ENCODE assay signal across 21 cellular contexts in the genomic region with DNA sequence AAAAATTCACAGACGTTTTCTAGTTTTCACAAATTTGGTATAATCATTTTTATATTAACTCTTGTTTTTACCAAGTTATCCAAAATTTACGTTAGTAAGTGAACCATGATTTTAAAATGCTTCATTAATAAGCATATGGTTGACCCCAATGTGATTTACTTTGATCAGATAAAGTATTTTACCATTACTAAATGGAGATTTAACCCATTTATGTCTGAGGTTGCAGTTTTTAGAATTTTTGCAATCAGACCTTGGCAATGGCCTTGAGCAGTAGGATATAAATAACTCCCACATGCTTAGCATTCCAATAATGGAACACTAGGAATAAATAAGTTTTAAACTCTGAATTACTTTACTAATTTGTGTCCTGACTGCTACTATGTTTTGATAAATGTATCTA.
DNase-seq lines count a peak whose midpoint lies in the region; ATAC-seq, FAIRE-seq and TF ChIP-seq lines count a peak whose summit lies in the region.
"Had no signal": no experiment of that assay in that cellular context is flagged by ENCODE, and none has a peak within 500 bp of the region (broad histone marks: within the 10 kb centered on the region; RNA-seq: fewer than 3 reads in every experiment).

No MANE protein-coding gene starts in this region.

- H3K9me3 ChIP-seq in HepG2 (ENCODE audit: low read length) (no peaks in the 10 kb centered on the region), right lobe of liver (no peaks in the 10 kb centered on the region)
- H3K9me3 ChIP-seq: BE2C, HAP-1 had no signal

- H3K4me3 Mint-ChIP-seq in WTC11: no peak overlapping the region
- H3K4me3 Mint-ChIP-seq: CD4-positive, CD25-positive, alpha-beta regulatory T cell; CD8-positive, alpha-beta memory T cell; IgD-negative memory B cell had no signal

- TF ChIP-seq EP300 in HepG2 (IDR thresholded peaks at IDR 0.05; ENCODE audit: low read depth in 2 of 2, low read length in 2 of 2): no peak
- TF ChIP-seq EP300 in HepG2 (CRISPR knock-in tag; IDR thresholded peaks at IDR 0.05; ENCODE audit: borderline replicate concordance): no peak

- H3K9me3 Mint-ChIP-seq in WTC11: peaks cover 11% of the 10 kb centered on the region

- no peak for FAIRE-seq in HepG2 (lab: Jason Lieb, UNC)
- FAIRE-seq in islet of Langerhans (lab: Jason Lieb, UNC): peak; percentile 38
- FAIRE-seq: A204.1, GM12878 had no signal

- CTCF ChIA-PET in HepG2 (lab: Yijun Ruan, JAX; ENCODE audit: low intra/inter-chr PET ratio, low total read pairs): no interaction called here
- CTCF ChIA-PET in WTC11 (lab: Charles Lee): no interaction called here

- TF ChIP-seq CTCF in HepG2 (CRISPR knock-in tag; IDR thresholded peaks at IDR 0.05) (no peak), right lobe of liver (IDR thresholded peaks at IDR 0.05) (no peak), WTC11 (IDR thresholded peaks at IDR 0.05) (no peak)

- POLR2A ChIA-PET in HepG2 (lab: Yijun Ruan, JAX): no interaction called here
- POLR2A ChIA-PET in WTC11 (lab: Charles Lee): no interaction called here

- peaks cover 41% of the 10 kb centered on the region for H3K4me1 Mint-ChIP-seq in WTC11

- peaks cover 23% of the 10 kb centered on the region for H3K36me3 Mint-ChIP-seq in WTC11

- TF ChIP-seq POLR2A in HepG2 (IDR thresholded peaks at IDR 0.05; ENCODE audit: insufficient read depth in 1 of 2, low read depth in 2 of 2, low read length in 2 of 2) (no peak), right lobe of liver (IDR thresholded peaks at IDR 0.05) (no peak)

- no TSS peak for BruUV-seq in HepG2 (replicated peaks; lab: Mats Ljungman, UMichigan)

- H3K27ac Mint-ChIP-seq in WTC11: peak overlapping the region; percentile 76; the same call in 1 of the 2 replicates
- H3K27ac Mint-ChIP-seq: CD4-positive, CD25-positive, alpha-beta regulatory T cell; CD8-positive, alpha-beta memory T cell; IgD-negative memory B cell had no signal

- H4K20me1 ChIP-seq in HepG2 (ENCODE audit: insufficient read depth, low read length): no peaks in the 10 kb centered on the region

- H3K9ac ChIP-seq in HepG2 (ENCODE audit: insufficient read depth, low read depth, low read length): no peak overlapping the region

- H3K27me3 ChIP-seq in HepG2 (ENCODE audit: control insufficient read depth in 1 of 2, insufficient read depth in 2 of 2, low read length in 2 of 2) (no peaks in the 10 kb centered on the region), right lobe of liver (no peaks in the 10 kb centered on the region)
- H3K27me3 ChIP-seq: BE2C had no signal

- no peak for ATAC-seq in HepG2
- ATAC-seq in right lobe of liver: no peak
- no peak for ATAC-seq in WTC11
- ATAC-seq: GM12878 had no signal

- no peak overlapping the region for H3K4me3 ChIP-seq in HepG2 (replicated peaks in 1 of 3; ENCODE audit: insufficient read depth in 1 of 3, low read depth in 2 of 3, low read length in 3 of 3)
- H3K4me3 ChIP-seq in right lobe of liver: no peak overlapping the region
- H3K4me3 ChIP-seq: GM12878, HAP-1 had no signal

- no peak overlapping the region for H3K27ac ChIP-seq in HepG2 (ENCODE audit: extremely low read length, insufficient read depth, low read length)
- H3K27ac ChIP-seq in right lobe of liver: no peak overlapping the region

- H3K36me3 ChIP-seq in HepG2 (replicated peaks in 1 of 2; ENCODE audit: control insufficient read depth in 1 of 2, insufficient read depth in 2 of 2, low read length in 2 of 2): peaks cover 3 to 5% of the 10 kb centered on the region in 2 experiments; a peak in 4 of 5 replicates
- H3K36me3 ChIP-seq in right lobe of liver: peaks cover 0 to 3% (median 0%) of the 10 kb centered on the region in 4 donors
- H3K36me3 ChIP-seq: HAP-1 had no signal

- in situ Hi-C loops in HepG2 (cut with HindIII; ENCODE audit: extremely low pct_ligation_motif_present, low pct_unique_long_range_greater_than_20kb): no loop called here

- intact Hi-C loops in HepG2 (cut with micrococcal nuclease; ENCODE audit: unreplicated experiment): no loop called here
- intact Hi-C loops in right lobe of liver (cut with DNase I): no loop called here

- H3K27me3 Mint-ChIP-seq in WTC11 (ENCODE audit: low read depth): no peaks in the 10 kb centered on the region
- H3K27me3 Mint-ChIP-seq: CD4-positive, CD25-positive, alpha-beta regulatory T cell; CD8-positive, alpha-beta memory T cell; IgD-negative memory B cell had no signal

- no peak overlapping the region for H3K4me2 ChIP-seq in HepG2 (ENCODE audit: low read depth, low read length)

- peaks cover 7% of the 10 kb centered on the region; the same call in 1 of the 2 replicates for H3K4me1 ChIP-seq in HepG2 (ENCODE audit: insufficient read depth, low read length)
- no peaks in the 10 kb centered on the region for H3K4me1 ChIP-seq in right lobe of liver
- H3K4me1 ChIP-seq: BE2C had no signal

- no peaks in the 10 kb centered on the region for H3K79me2 ChIP-seq in HepG2 (ENCODE audit: insufficient read depth, low read length)

- DNase-seq in HepG2 (ENCODE audit: low spot score): no peak
- no peak for DNase-seq in right lobe of liver
- no peak for DNase-seq in WTC11 (ENCODE audit: low spot score)
- DNase-seq in putamen (ENCODE audit: low spot score): no peak
- no peak for DNase-seq in NCI-H446 treated with DMSO at 0.1 percent for 48 hours (lab: John Stamatoyannopoulos, UW)
- no peak for DNase-seq in OCI-M2 (lab: John Stamatoyannopoulos, UW; ENCODE audit: unreplicated experiment)
- DNase-seq: ACHN; BE2C; C1 segment of cervical spinal cord; CD4-positive, CD25-positive, alpha-beta regulatory T cell; CD8-positive, alpha-beta memory T cell; COR-L47; DMS 273 treated with DMSO at 0.1 percent for 48 hours; DMS53; DND-41; EL had no signal

- WGBS in HepG2 (ENCODE audit: low lambda C conversion rate): 90% methylated on average over 2 of the region's 2 CpGs
- WGBS in right lobe of liver (ENCODE audit: insufficient coverage, low coverage, low lambda C conversion rate, missing lambda C conversion rate): 74% methylated on average over 2 of the region's 2 CpGs

- no peak for TF ChIP-seq RAD21 in HepG2 (CRISPR knock-in tag; IDR thresholded peaks at IDR 0.05)

- H2AFZ ChIP-seq in HepG2 (ENCODE audit: low read length): no peak overlapping the region

TF ChIP-seq in HepG2, 621 proteins besides CTCF, POLR2A, EP300 and RAD21:
- TF ChIP-seq GLI4 (CRISPR knock-in tag; IDR thresholded peaks at IDR 0.05; ENCODE audit: borderline replicate concordance) (no peak), MAFK (conservative IDR thresholded peaks at IDR 0.05 in 1 of 2, IDR thresholded peaks at IDR 0.05 in 1 of 2; ENCODE audit: low read length in 2 of 2) (peak in 1 of 2 experiments; percentile 27; a peak in 1 of 4 replicates), YEATS2 (CRISPR knock-in tag; IDR thresholded peaks at IDR 0.05; ENCODE audit: borderline replicate concordance) (no peak), ZNF652 (CRISPR knock-in tag; IDR thresholded peaks at IDR 0.05; ENCODE audit: borderline replicate concordance, low read depth) (peak; percentile 75)

TF ChIP-seq in WTC11, 78 proteins besides CTCF, POLR2A, EP300 and RAD21:
- no peak for TF ChIP-seq FOXP1 (CRISPR knock-in tag; IDR thresholded peaks at IDR 0.05; ENCODE audit: borderline replicate concordance)
- TF ChIP-seq SMAD3 (CRISPR knock-in tag; IDR thresholded peaks at IDR 0.05; ENCODE audit: borderline replicate concordance): no peak
- TF ChIP-seq ZNF671 (CRISPR knock-in tag; IDR thresholded peaks at IDR 0.05): no peak
